Comparison of ENCODE assay signal across 1 cellular context in the genomic region with DNA sequence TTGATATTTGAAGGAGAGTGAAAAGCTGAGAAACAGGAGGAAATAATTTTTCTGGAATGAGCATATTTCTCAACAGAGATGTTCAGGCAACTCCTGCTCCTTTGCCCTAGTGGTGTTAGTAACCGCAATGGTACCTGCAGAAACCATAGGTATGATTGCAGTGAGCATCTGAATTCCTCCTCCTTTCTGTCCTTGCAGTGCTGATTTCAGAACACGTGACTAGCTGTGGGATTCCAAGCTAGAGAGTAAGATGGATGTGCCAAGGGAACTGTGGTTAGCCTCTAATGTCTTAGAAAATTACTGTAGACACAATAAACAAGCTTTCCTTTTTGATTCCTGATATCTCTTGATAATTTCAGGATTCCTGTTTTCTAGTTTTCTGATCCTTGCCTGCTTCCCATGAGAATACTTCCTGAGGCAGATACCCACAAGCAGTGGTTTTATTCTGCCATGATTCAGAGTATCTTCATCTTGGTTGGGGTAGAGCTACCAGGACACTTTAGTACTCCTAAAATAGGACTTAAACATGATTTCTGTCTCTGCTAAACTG.
TF ChIP-seq lines count a peak whose summit lies in the region.

No MANE protein-coding gene starts in this region.

TF ChIP-seq in GM12878, 131 proteins besides CTCF, POLR2A, EP300 and RAD21:
- TF ChIP-seq SMARCA5 (IDR thresholded peaks at IDR 0.05) (no peak), EZH2 (IDR thresholded peaks at IDR 0.05; ENCODE audit: borderline replicate concordance, control insufficient read depth, low read depth, low read length) (no peak), FOXM1 (IDR thresholded peaks at IDR 0.05; ENCODE audit: low read depth, low read length) (no peak), ZSCAN29 (IDR thresholded peaks at IDR 0.05) (no peak), CBX3 (IDR thresholded peaks at IDR 0.05; ENCODE audit: borderline replicate concordance, low read depth) (no peak), NR2C1 (IDR thresholded peaks at IDR 0.05) (no peak), NFYA (IDR thresholded peaks at IDR 0.05; ENCODE audit: borderline replicate concordance, low read depth, low read length) (no peak), ASH2L (IDR thresholded peaks at IDR 0.05; ENCODE audit: borderline replicate concordance, low read depth) (no peak), RBBP5 (conservative IDR thresholded peaks at IDR 0.05) (no peak), IRF4 (IDR thresholded peaks at IDR 0.05; ENCODE audit: low read depth, low read length) (no peak), MTA2 (IDR thresholded peaks at IDR 0.05; ENCODE audit: low read depth) (no peak), ZNF217 (IDR thresholded peaks at IDR 0.05) (no peak)
- TF ChIP-seq, protein P1, sequence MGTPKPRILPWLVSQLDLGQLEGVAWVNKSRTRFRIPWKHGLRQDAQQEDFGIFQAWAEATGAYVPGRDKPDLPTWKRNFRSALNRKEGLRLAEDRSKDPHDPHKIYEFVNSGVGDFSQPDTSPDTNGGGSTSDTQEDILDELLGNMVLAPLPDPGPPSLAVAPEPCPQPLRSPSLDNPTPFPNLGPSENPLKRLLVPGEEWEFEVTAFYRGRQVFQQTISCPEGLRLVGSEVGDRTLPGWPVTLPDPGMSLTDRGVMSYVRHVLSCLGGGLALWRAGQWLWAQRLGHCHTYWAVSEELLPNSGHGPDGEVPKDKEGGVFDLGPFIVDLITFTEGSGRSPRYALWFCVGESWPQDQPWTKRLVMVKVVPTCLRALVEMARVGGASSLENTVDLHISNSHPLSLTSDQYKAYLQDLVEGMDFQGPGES (IDR thresholded peaks at IDR 0.05): no peak
- TF ChIP-seq, protein P2, sequence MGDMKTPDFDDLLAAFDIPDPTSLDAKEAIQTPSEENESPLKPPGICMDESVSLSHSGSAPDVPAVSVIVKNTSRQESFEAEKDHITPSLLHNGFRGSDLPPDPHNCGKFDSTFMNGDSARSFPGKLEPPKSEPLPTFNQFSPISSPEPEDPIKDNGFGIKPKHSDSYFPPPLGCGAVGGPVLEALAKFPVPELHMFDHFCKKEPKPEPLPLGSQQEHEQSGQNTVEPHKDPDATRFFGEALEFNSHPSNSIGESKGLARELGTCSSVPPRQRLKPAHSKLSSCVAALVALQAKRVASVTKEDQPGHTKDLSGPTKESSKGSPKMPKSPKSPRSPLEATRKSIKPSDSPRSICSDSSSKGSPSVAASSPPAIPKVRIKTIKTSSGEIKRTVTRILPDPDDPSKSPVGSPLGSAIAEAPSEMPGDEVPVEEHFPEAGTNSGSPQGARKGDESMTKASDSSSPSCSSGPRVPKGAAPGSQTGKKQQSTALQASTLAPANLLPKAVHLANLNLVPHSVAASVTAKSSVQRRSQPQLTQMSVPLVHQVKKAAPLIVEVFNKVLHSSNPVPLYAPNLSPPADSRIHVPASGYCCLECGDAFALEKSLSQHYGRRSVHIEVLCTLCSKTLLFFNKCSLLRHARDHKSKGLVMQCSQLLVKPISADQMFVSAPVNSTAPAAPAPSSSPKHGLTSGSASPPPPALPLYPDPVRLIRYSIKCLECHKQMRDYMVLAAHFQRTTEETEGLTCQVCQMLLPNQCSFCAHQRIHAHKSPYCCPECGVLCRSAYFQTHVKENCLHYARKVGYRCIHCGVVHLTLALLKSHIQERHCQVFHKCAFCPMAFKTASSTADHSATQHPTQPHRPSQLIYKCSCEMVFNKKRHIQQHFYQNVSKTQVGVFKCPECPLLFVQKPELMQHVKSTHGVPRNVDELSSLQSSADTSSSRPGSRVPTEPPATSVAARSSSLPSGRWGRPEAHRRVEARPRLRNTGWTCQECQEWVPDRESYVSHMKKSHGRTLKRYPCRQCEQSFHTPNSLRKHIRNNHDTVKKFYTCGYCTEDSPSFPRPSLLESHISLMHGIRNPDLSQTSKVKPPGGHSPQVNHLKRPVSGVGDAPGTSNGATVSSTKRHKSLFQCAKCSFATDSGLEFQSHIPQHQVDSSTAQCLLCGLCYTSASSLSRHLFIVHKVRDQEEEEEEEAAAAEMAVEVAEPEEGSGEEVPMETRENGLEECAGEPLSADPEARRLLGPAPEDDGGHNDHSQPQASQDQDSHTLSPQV (IDR thresholded peaks at IDR 0.05): no peak
TF ChIP-seq in GM12878: peak in this region for 0.
